ENCODE assay signal across 9 cellular contexts in genomic region chr14:24232645-24233537, GRCh38. TPM values are rescaled to one million over a fixed set of nuclear protein-coding genes. Genes with fewer than 3 reads are reported as not detected.
DNase-seq lines count a peak whose midpoint lies in the region; ATAC-seq, FAIRE-seq and TF ChIP-seq lines count a peak whose summit lies in the region.
"Had no signal": no experiment of that assay in that cellular context is flagged by ENCODE, and none has a peak within 500 bp of the region (broad histone marks: within the 10 kb centered on the region; RNA-seq: fewer than 3 reads in every experiment).

GMPR2 (plus strand) TSS chr14:24232929; CDS start chr14:24233254, 325 bp downstream.

- DNase-seq in A549 (ENCODE audit: low read depth in 1 of 2, low spot score in 1 of 2) (peak in 1 of 2 experiments; percentile 68), GM12891 (ENCODE audit: insufficient read length, low spot score) (no peak), NCI-H1694 treated with DMSO at 0.1 percent for 48 hours (lab: John Stamatoyannopoulos, UW) (peak; percentile 85), GM12878 (ENCODE audit: low read depth, low spot score) (no peak), smooth muscle cell (lab: John Stamatoyannopoulos, UW; ENCODE audit: unreplicated experiment) (no peak), GF-D8 (lab: John Stamatoyannopoulos, UW) (no peak)

- peak within 1 kb of the TSS; percentile 73 for H3K4me3 ChIP-seq in A549
- peak within 1 kb of the TSS; percentile 87 for H3K4me3 ChIP-seq in GM12878
- H3K4me3 ChIP-seq in iPS-18a (ENCODE audit: low read length) = peak within 1 kb of the TSS; percentile 93
- H3K4me3 ChIP-seq in smooth muscle cell = peak within 1 kb of the TSS; percentile 85

- H3K4me2 ChIP-seq in A549 = peak within 1 kb of the TSS; percentile 94
- H3K4me2 ChIP-seq in GM12878 (ENCODE audit: control insufficient read depth, insufficient read depth) = peak within 1 kb of the TSS; percentile 97
- H3K4me2 ChIP-seq in smooth muscle cell = peak within 1 kb of the TSS; percentile 93

- H3K9ac ChIP-seq in GM12878 (ENCODE audit: control insufficient read depth, insufficient read depth, low read length) = peak within 1 kb of the TSS; percentile 92
- peak within 1 kb of the TSS; percentile 79 for H3K9ac ChIP-seq in iPS-18a (ENCODE audit: low read length)
- peak within 1 kb of the TSS; percentile 91 for H3K9ac ChIP-seq in smooth muscle cell (ENCODE audit: low read depth)

- TF ChIP-seq POLR2A in A549 (IDR thresholded peaks at IDR 0.05; ENCODE audit: low read length) (no peak; the same call in 1 of the 2 replicates), GM12891 (IDR thresholded peaks at IDR 0.05; ENCODE audit: low read depth, low read length) (no peak; the same call in 1 of the 2 replicates), GM12878 (IDR thresholded peaks at IDR 0.05; ENCODE audit: low read depth, low read length) (peak; percentile 59)

- no peaks in the 10 kb centered on the region for H4K20me1 ChIP-seq in GM12878 (ENCODE audit: control insufficient read depth, insufficient read depth)
- peaks cover 8% of the 10 kb centered on the region for H4K20me1 ChIP-seq in smooth muscle cell (ENCODE audit: low read depth)

- H3K27me3 ChIP-seq in GM12878 (replicated peaks in 1 of 2; ENCODE audit: control insufficient read depth in 2 of 2, insufficient read depth in 2 of 2, low read length in 1 of 2) (no peaks in the 10 kb centered on the region), iPS-18a (ENCODE audit: control insufficient read depth, insufficient read depth, low read length) (no peaks in the 10 kb centered on the region), smooth muscle cell (ENCODE audit: low read depth) (no peaks in the 10 kb centered on the region)

- no peak for TF ChIP-seq CTCF in A549 (IDR thresholded peaks at IDR 0.05)
- no peak for TF ChIP-seq CTCF in GM12878 (IDR thresholded peaks at IDR 0.05 in 2 of 3, conservative IDR thresholded peaks at IDR 0.05 in 1 of 3; ENCODE audit: control insufficient read depth in 2 of 3, extremely low read depth in 1 of 3, insufficient read depth in 1 of 3, low read depth in 3 of 3, low read length in 3 of 3)
- no peak for TF ChIP-seq CTCF in smooth muscle cell (IDR thresholded peaks at IDR 0.05; ENCODE audit: borderline replicate concordance, insufficient read depth, poor library complexity, severe bottlenecking)

- POLR2A ChIA-PET in A549 (lab: Yijun Ruan, JAX) (interaction anchor here (1.0 kb wide), 1 partner anchor 9 kb away, joined by 5 read pairs; the partner anchor contains the start of gene TINF2), GM12878 (lab: Charles Lee) (interaction anchor here (0.6 to 2.1 kb wide), 3 partner anchors 9 to 36 kb away, joined by 3 to 15 read pairs (median 4); partner anchors contain the start of gene TINF2)

- SMC1A ChIA-PET in GM12878 (lab: Charles Lee; ENCODE audit: uncharacterized antibody, unreplicated experiment) = interaction anchor here (0.9 to 2.8 kb wide), 4 partner anchors 9 to 14 kb away, joined by 4 to 12 read pairs (median 5); partner anchors contain the start of gene TINF2

- H3K27ac ChIP-seq in A549 (peak within 1 kb of the TSS; percentile 85 to 96), GM12878 (ENCODE audit: control insufficient read depth, insufficient read depth) (peak within 1 kb of the TSS; percentile 84), iPS-18a (ENCODE audit: low read length) (peak within 1 kb of the TSS; percentile 72), smooth muscle cell (ENCODE audit: low read depth) (peak within 1 kb of the TSS; percentile 89)

- BruUV-seq in GM12878 (replicated peaks; lab: Mats Ljungman, UMichigan) = TSS peak; percentile 79

- WGBS in A549 (ENCODE audit: missing lambda C conversion rate) = 7% methylated on average over 26 of the region's 38 CpGs
- WGBS in GM12878 (ENCODE audit: insufficient coverage, insufficient replicate concordance, low lambda C conversion rate, missing lambda C conversion rate) = under 1% methylated on average over 38 of the region's 38 CpGs
- WGBS in smooth muscle cell (ENCODE audit: low lambda C conversion rate) = 10% methylated on average over 38 of the region's 38 CpGs

- H2AFZ ChIP-seq in GM12878 (ENCODE audit: control insufficient read depth, low read depth, low read length) (peak within 1 kb of the TSS; percentile 91), smooth muscle cell (ENCODE audit: low read depth) (peak within 1 kb of the TSS; percentile 90)

- H3K9me3 ChIP-seq in A549 (no peaks in the 10 kb centered on the region), GM12878 (replicated peaks; ENCODE audit: control insufficient read depth, insufficient read depth, low read length) (no peaks in the 10 kb centered on the region), iPS-18a (ENCODE audit: control insufficient read depth, low read depth, low read length) (no peaks in the 10 kb centered on the region), smooth muscle cell (replicated peaks; ENCODE audit: low read depth) (no peaks in the 10 kb centered on the region)

- peaks cover 17% of the 10 kb centered on the region for H3F3A ChIP-seq in smooth muscle cell (ENCODE audit: low read depth)

- H3K79me2 ChIP-seq in GM12878 (ENCODE audit: control insufficient read depth, insufficient read depth, low read length) (peaks cover 35% of the 10 kb centered on the region), smooth muscle cell (ENCODE audit: low read depth) (peaks cover 64% of the 10 kb centered on the region)

- CTCF ChIA-PET in A549 (lab: Yijun Ruan, JAX) (interaction anchor here (0.5 to 1.9 kb wide), 5 partner anchors 9 to 64 kb away, joined by 3 to 12 read pairs (median 4); partner anchors contain the start of genes MDP1, RABGGTA and TINF2), GM12878 (lab: Yijun Ruan, JAX) (interaction anchor here (1.1 to 3.0 kb wide), 6 partner anchors 10 to 101 kb away, joined by 3 to 12 read pairs (median 4); partner anchors contain the start of genes CIDEB, MDP1 and TINF2)

- TF ChIP-seq EP300 in A549 (IDR thresholded peaks at IDR 0.05) (no peak), GM12878 (IDR thresholded peaks at IDR 0.05; ENCODE audit: borderline replicate concordance in 1 of 2, control insufficient read depth in 1 of 2, low read depth in 2 of 2, low read length in 2 of 2) (no peak)

- ATAC-seq in A549 (peak; percentile 80 to 82), HG02642 (IDR thresholded peaks at IDR 0.05; ENCODE audit: poor library complexity, unreplicated experiment) (peak; percentile 60), GM12878 (peak; percentile 79)

- intact Hi-C loops in GM12878 (cut with micrococcal nuclease; ENCODE audit: unreplicated experiment) = loop anchor here (1.0 kb wide), 2 partner anchors 9 to 20 kb away; partner anchors contain the start of genes CHMP4A and TINF2

- in situ Hi-C loops in GM12878 (cut with MboI) = no loop called here

- TF ChIP-seq RAD21 in A549 (conservative IDR thresholded peaks at IDR 0.05 in 1 of 2, IDR thresholded peaks at IDR 0.05 in 1 of 2) (no peak), GM12878 (IDR thresholded peaks at IDR 0.05; ENCODE audit: insufficient read depth, low read depth, low read length) (no peak)

- no peak for FAIRE-seq in A549 (lab: Jason Lieb, UNC)
- FAIRE-seq in GM12891 (lab: Jason Lieb, UNC) = peak; percentile 56
- FAIRE-seq in GM12878 (lab: Jason Lieb, UNC) = peak; percentile 83
- FAIRE-seq: TTC549 had no signal

- peaks cover 18% of the 10 kb centered on the region for H3K4me1 ChIP-seq in A549
- H3K4me1 ChIP-seq in GM12878 (ENCODE audit: control insufficient read depth, insufficient read depth, low read length) = peaks cover 14% of the 10 kb centered on the region
- H3K4me1 ChIP-seq in iPS-18a (ENCODE audit: control insufficient read depth, low read depth, low read length) = peaks cover 7% of the 10 kb centered on the region
- H3K4me1 ChIP-seq in smooth muscle cell (ENCODE audit: low read depth) = peaks cover 17% of the 10 kb centered on the region

- RAD21 ChIA-PET in GM12878 (lab: Charles Lee; ENCODE audit: unreplicated experiment) = interaction anchor here (2.3 kb wide), 1 partner anchor 9 kb away, joined by 13 read pairs; the partner anchor contains the start of gene TINF2

- H3K36me3 ChIP-seq in GM12878 (ENCODE audit: control insufficient read depth in 2 of 2, insufficient read depth in 2 of 2, low read length in 1 of 2) (peaks cover 2 to 25% of the 10 kb centered on the region in 2 experiments), iPS-18a (ENCODE audit: control insufficient read depth, low read depth, low read length) (peaks cover 24% of the 10 kb centered on the region), smooth muscle cell (ENCODE audit: low read depth) (no peaks in the 10 kb centered on the region)

TF ChIP-seq in A549, 52 proteins besides CTCF, POLR2A, EP300 and RAD21 (continues in another document):
- peak; percentile 34; the same call in 1 of the 2 replicates for TF ChIP-seq PHF8 (IDR thresholded peaks at IDR 0.05; ENCODE audit: borderline replicate concordance, low read depth)

RNA-seq across cellular contexts. Expression of gene GMPR2, which starts in this region (rescaled TPM):
- polyA plus RNA-seq in A549 (2011; rRNA removed) (91.7 and 108 TPM in 2 replicates), A549 (2017; fragmentation: RNase III; extraction: RNeasy Plus Mini Kit Qiagen cat#74134 plus additional on column Dnase treatment) (64.8 to 71.2 TPM (median 70.0 TPM) in 3 replicates), GM12878 (2011; rRNA removed) (57.3 and 80.3 TPM in 2 replicates), GM12878 (2014; fragmentation: Illumina TruSeq; extraction: Trizol) (65.9 and 97.8 TPM in 2 replicates), GM12878 (2014; fragmentation: Nextera tagmentation; extraction: Ambion mirVana) (10 to 100 TPM; 67.0 to 67.9 TPM), GM12878 (2014; rRNA removed) (40.1 and 55.1 TPM in 2 replicates), GM12878 (2016; fragmentation: Nextera tagmentation; extraction: Ambion mirVana) (10 to 100 TPM; 56.0 to 59.6 TPM), smooth muscle cell (43.4 and 55.9 TPM in 2 replicates)
- polyA plus RNA-seq in A549 (2012; cell fraction: cytosol; rRNA removed) = 52.4 and 58.4 TPM in 2 replicates
- polyA plus RNA-seq in A549 (2012; cell fraction: nucleus; rRNA removed) = 44.8 and 50.9 TPM in 2 replicates
- polyA minus RNA-seq in A549 (2011; rRNA and poly(A)+ RNA removed) = 87.4 and 103 TPM in 2 replicates
- polyA plus RNA-seq in GM12891 (2012; ENCODE audit: low read depth, missing spikeins) = 50.7 TPM
- total RNA-seq in GM12878 (2013; cell fraction: nucleolus; rRNA removed) = 36.5 and 40.3 TPM in 2 replicates
- total RNA-seq in GM12878 (2014; rRNA removed) (61.9 and 62.4 TPM in 2 replicates), GM12878 (2014; rRNA removed; fragmentation: Illumina TruSeq; extraction: Trizol) (58.6 and 61.0 TPM in 2 replicates), GM12878 (2021) (54.7 and 59.8 TPM in 2 replicates), smooth muscle cell (38.8 and 65.0 TPM in 2 replicates)
- polyA plus RNA-seq in GM12878 (2011; ENCODE audit: low read depth) = 62.4 TPM
- 62.4 and 62.5 TPM in 2 replicates for polyA plus RNA-seq in GM12878 (2011; cell fraction: cytosol; rRNA removed)
- polyA plus RNA-seq in GM12878 (2011; cell fraction: nucleus; rRNA removed) = 112 and 164 TPM in 2 replicates
- 66.1 and 80.1 TPM in 2 replicates for polyA plus RNA-seq in GM12878 (2012)
- 45.3 and 52.4 TPM in 2 replicates for polyA minus RNA-seq in GM12878 (2011; rRNA and poly(A)+ RNA removed)
- polyA minus RNA-seq in GM12878 (2011; cell fraction: cytosol; rRNA and poly(A)+ RNA removed) = 9.2 and 14.6 TPM in 2 replicates
- 46.7 and 54.3 TPM in 2 replicates for polyA minus RNA-seq in GM12878 (2011; cell fraction: nucleus; rRNA and poly(A)+ RNA removed)

Comparison
In these comparisons a context has a peak if more than half of its experiments do, and no peak if none do; other contexts are left out.
1. Of the 24 proteins assayed by ChIP-seq in both GM12878 and A549: peak only in GM12878: CHD2, POLR2A, POLR2AphosphoS2 and RFX5; only in A549: MAX; in both: none; in neither: 19.